32 cellular contexts compared by ENCODE assay signal in the genomic region with DNA sequence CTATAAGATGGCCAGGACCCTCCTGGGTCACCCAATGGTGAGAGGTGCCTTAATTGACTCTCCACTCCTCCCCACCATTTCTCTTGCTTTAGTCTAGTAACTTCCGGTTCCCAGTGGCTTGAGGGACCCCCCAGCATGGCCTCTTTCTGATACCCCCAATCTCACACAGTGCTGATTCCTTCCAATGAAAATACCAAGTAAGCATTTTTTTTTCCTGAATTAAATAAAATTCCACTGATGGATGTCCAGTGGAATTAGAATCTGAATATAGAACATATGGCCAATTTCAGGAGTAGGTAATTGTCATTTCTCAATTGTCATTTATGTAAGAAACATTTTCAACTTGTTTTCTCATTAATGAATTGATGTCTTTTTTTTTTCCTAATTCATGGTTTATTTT. TPM values are rescaled to one million over a fixed set of nuclear protein-coding genes. Genes with fewer than 3 reads are reported as not detected.
"Had no signal": no experiment of that assay in that cellular context is flagged by ENCODE, and none has a peak within 500 bp of the region (broad histone marks: within the 10 kb centered on the region; RNA-seq: fewer than 3 reads in every experiment).

No MANE protein-coding gene starts in this region.

- H3K36me3 ChIP-seq: esophagus squamous epithelium, gastroesophageal sphincter had no signal

- H3K27ac ChIP-seq: epithelial cell of prostate, esophagus squamous epithelium, WERI-Rb-1 had no signal

- H3K4me1 ChIP-seq: esophagus squamous epithelium had no signal

- H3K4me3 Mint-ChIP-seq: activated B cell treated with CpG ODN at 0.5 μM for 24 hours; activated CD8-positive, alpha-beta T cell treated with anti-CD3 and anti-CD28 coated beads for 36 hours; activated naive CD8-positive, alpha-beta T cell; activated T-cell treated with anti-CD3 and anti-CD28 coated beads, Interleukin-2, amount 50 U/mL, for 4 hours; activated T-helper 17 cell treated with anti-CD3 and anti-CD28 coated beads, Interleukin-2, amount 50 U/mL, for 72 hours; T-helper 17 cell; T-helper 2 cell treated with Interferon-gamma antibody and Interleukin-4, amounts not matched to agents 5 μg/mL and 100 μg/mL, for 36 hours had no signal

- H3K27ac Mint-ChIP-seq: activated B cell treated with CpG ODN at 0.5 μM for 24 hours; activated CD8-positive, alpha-beta T cell treated with anti-CD3 and anti-CD28 coated beads for 36 hours; activated naive CD8-positive, alpha-beta T cell; activated T-helper 17 cell treated with anti-CD3 and anti-CD28 coated beads, Interleukin-2, amount 50 U/mL, for 72 hours; T-helper 17 cell; T-helper 2 cell treated with Interferon-gamma antibody and Interleukin-4, amounts not matched to agents 5 μg/mL and 100 μg/mL, for 36 hours had no signal

- H3K27me3 ChIP-seq: gastroesophageal sphincter had no signal

- H3K4me3 ChIP-seq: esophagus squamous epithelium, gastroesophageal sphincter had no signal

- ATAC-seq: activated CD4-positive, CD25-positive, alpha-beta regulatory T cell treated with anti-CD3 and anti-CD28 coated beads, Interleukin-2, amount 50 U/mL, for 24 hours; activated CD8-positive, alpha-beta T cell treated with anti-CD3 and anti-CD28 coated beads for 36 hours; activated T-cell treated with anti-CD3 and anti-CD28 coated beads, Interleukin-2, amount 50 U/mL, for 4 hours; activated T-helper 17 cell treated with anti-CD3 and anti-CD28 coated beads, Interleukin-2, amount 50 U/mL, for 72 hours; gastroesophageal sphincter; T-helper 17 cell had no signal

- H3K9me3 Mint-ChIP-seq: activated CD8-positive, alpha-beta T cell treated with anti-CD3 and anti-CD28 coated beads for 36 hours had no signal

- FAIRE-seq: astrocyte, colon, endometrium, endothelial cell of umbilical vein had no signal

- DNase-seq: activated B cell treated with CpG ODN at 0.5 μM for 24 hours; activated CD4-positive, alpha-beta T cell treated with anti-CD3 and anti-CD28 coated beads for 48 hours; activated CD4-positive, alpha-beta T cell treated with anti-CD3 and anti-CD28 coated beads, Interleukin-2, amount 50 U/mL, for 1 hour; activated CD4-positive, alpha-beta T cell treated with anti-CD3 and anti-CD28 coated beads, Interleukin-2, amount 50 U/mL, for 48 hours; activated CD8-positive, alpha-beta memory T cell treated with anti-CD3 and anti-CD28 coated beads for 24 hours; activated CD8-positive, alpha-beta T cell treated with anti-CD3 and anti-CD28 coated beads for 36 hours; activated effector memory CD4-positive, alpha-beta T cell treated with Interleukin-2 at 50 U/mL for 16 hours; activated gamma-delta T cell treated with Interleukin-2 at 50 U/mL for 16 hours; activated naive CD4-positive, alpha-beta T cell treated with anti-CD3 and anti-CD28 coated beads, Interleukin-2, amount 50 U/mL, for 16 hours; activated naive CD4-positive, alpha-beta T cell treated with Interleukin-2 at 50 U/mL for 16 hours; activated T-cell treated with anti-CD3 and anti-CD28 coated beads, Interleukin-2, amount 50 U/mL, for 4 hours; amniotic stem cell; anterior cingulate cortex; caudate nucleus; cortex of kidney; effector CD8-positive, alpha-beta T cell; esophagus squamous epithelium; foreskin melanocyte; T-helper 1 cell; T-helper 17 cell; T1000 had no signal

- H3K4me1 Mint-ChIP-seq: activated B cell treated with CpG ODN at 0.5 μM for 24 hours; activated T-helper 17 cell treated with anti-CD3 and anti-CD28 coated beads, Interleukin-2, amount 50 U/mL, for 72 hours; T-helper 17 cell had no signal

- H3K9me3 ChIP-seq: esophagus squamous epithelium had no signal

RNA-seq across cellular contexts. Expression of gene NOS1AP, which starts 9.5 kb away (rescaled TPM):
- total RNA-seq: activated B cell treated with CpG ODN at 0.5 μM for 24 hours, T-helper 17 cell had no signal

RNA-seq across cellular contexts. Expression of gene OLFML2B, which starts 55.4 kb away (rescaled TPM):
- total RNA-seq: activated B cell treated with CpG ODN at 0.5 μM for 24 hours; activated CD8-positive, alpha-beta T cell treated with anti-CD3 and anti-CD28 coated beads for 36 hours; activated T-helper 17 cell treated with anti-CD3 and anti-CD28 coated beads, Interleukin-2, amount 50 U/mL, for 72 hours; T-helper 17 cell had no signal
